Comparison of ENCODE assay signal across 19 cellular contexts in genomic region chr12:131586761-131587160, GRCh38.
A peak's percentile ranks its signal among the peaks of the same experiment; 100 is the strongest.
DNase-seq lines count a peak whose midpoint lies in the region; ATAC-seq and TF ChIP-seq lines count a peak whose summit lies in the region.
"Had no signal": no experiment of that assay in that cellular context is flagged by ENCODE, and none has a peak within 500 bp of the region (broad histone marks: within the 10 kb centered on the region; RNA-seq: fewer than 3 reads in every experiment).

No MANE protein-coding gene starts in this region.

- H3K4me1 Mint-ChIP-seq in GM23338 (peaks cover 16% of the 10 kb centered on the region), endodermal cell (peaks cover 8% of the 10 kb centered on the region)
- H3K4me1 Mint-ChIP-seq: CD8-positive, alpha-beta memory T cell had no signal

- H3K9me3 Mint-ChIP-seq in GM23338 (peaks cover 32% of the 10 kb centered on the region), endodermal cell (no peaks in the 10 kb centered on the region)
- H3K9me3 Mint-ChIP-seq: CD8-positive, alpha-beta memory T cell had no signal

- H3F3A ChIP-seq in GM23338 (replicated peaks; ENCODE audit: low read depth): no peaks in the 10 kb centered on the region

- H3K4me1 ChIP-seq in GM23338 (ENCODE audit: insufficient read depth): no peaks in the 10 kb centered on the region
- H3K4me1 ChIP-seq in endodermal cell (ENCODE audit: control insufficient read depth, insufficient read depth, low read length): no peaks in the 10 kb centered on the region
- no peaks in the 10 kb centered on the region for H3K4me1 ChIP-seq in osteoblast (ENCODE audit: insufficient read depth, low read length)
- H3K4me1 ChIP-seq: BE2C, HAP-1 had no signal

- DNase-seq in GM23338 (ENCODE audit: low spot score): no peak
- DNase-seq in endodermal cell: peak; percentile 77
- DNase-seq in osteoblast (ENCODE audit: insufficient read length, low spot score, missing footprints): peak; percentile 4
- no peak for DNase-seq in NCI-H446 (lab: John Stamatoyannopoulos, UW)
- no peak for DNase-seq in superior temporal gyrus (ENCODE audit: extremely low spot score)
- no peak for DNase-seq in SIG-M5 (lab: John Stamatoyannopoulos, UW)
- DNase-seq: ACHN; BE2C; C1 segment of cervical spinal cord; CD4-positive, CD25-positive, alpha-beta regulatory T cell; CD8-positive, alpha-beta memory T cell; COR-L47; DMS 273 treated with DMSO at 0.1 percent for 48 hours; DMS53; DND-41; EL; HFFc6 had no signal

- no peak overlapping the region for H3K9ac ChIP-seq in endodermal cell (ENCODE audit: extremely low read depth, low read length, poor library complexity, severe bottlenecking)

- H3K36me3 ChIP-seq in GM23338 (ENCODE audit: insufficient read depth): no peaks in the 10 kb centered on the region
- no peaks in the 10 kb centered on the region for H3K36me3 ChIP-seq in endodermal cell (ENCODE audit: control insufficient read depth, insufficient read depth, low read length)
- no peaks in the 10 kb centered on the region for H3K36me3 ChIP-seq in osteoblast (ENCODE audit: insufficient read depth, low read length)
- H3K36me3 ChIP-seq: BE2C, HAP-1 had no signal

- H3K4me2 ChIP-seq in GM23338 (no peak overlapping the region), osteoblast (ENCODE audit: insufficient read depth, low read length) (no peak overlapping the region)

- H4K20me1 ChIP-seq in GM23338 (replicated peaks; ENCODE audit: insufficient read depth): no peaks in the 10 kb centered on the region
- no peaks in the 10 kb centered on the region for H4K20me1 ChIP-seq in osteoblast (ENCODE audit: insufficient read depth, low read length)

- H2AFZ ChIP-seq in GM23338 (no peak overlapping the region), osteoblast (ENCODE audit: low read length) (no peak overlapping the region)

- 66 to 73% methylated on average over 3 of the region's 3 CpGs for WGBS in endodermal cell (ENCODE audit: insufficient coverage in 1 of 2, insufficient read length in 1 of 2), 2 experiments

- H3K27ac ChIP-seq in GM23338 (ENCODE audit: low read depth) (no peak overlapping the region), endodermal cell (ENCODE audit: low read depth, low read length) (no peak overlapping the region), osteoblast (ENCODE audit: low read depth, low read length) (no peak overlapping the region)

- H3K4me3 ChIP-seq in GM23338: no peak overlapping the region
- no peak overlapping the region for H3K4me3 ChIP-seq in endodermal cell (ENCODE audit: low read length)
- no peak overlapping the region for H3K4me3 ChIP-seq in osteoblast (ENCODE audit: insufficient read depth, low read length)
- H3K4me3 ChIP-seq: HAP-1 had no signal

- no peak for TF ChIP-seq EP300 in Ishikawa (IDR thresholded peaks at IDR 0.05; ENCODE audit: borderline replicate concordance)

- TF ChIP-seq CTCF in GM23338 (conservative IDR thresholded peaks at IDR 0.05; ENCODE audit: low read depth in 2 of 2) (no peak), endodermal cell (conservative IDR thresholded peaks at IDR 0.05) (no peak), osteoblast (IDR thresholded peaks at IDR 0.05; ENCODE audit: extremely low read depth, low read depth, low read length) (no peak)

- H3K27me3 Mint-ChIP-seq in GM23338 (ENCODE audit: insufficient read depth, low read depth, poor library complexity) (peaks cover 9% of the 10 kb centered on the region), endodermal cell (ENCODE audit: insufficient read depth) (no peaks in the 10 kb centered on the region)
- H3K27me3 Mint-ChIP-seq: CD4-positive, CD25-positive, alpha-beta regulatory T cell had no signal

- H3K9me2 ChIP-seq in GM23338 (ENCODE audit: insufficient read depth): no peaks in the 10 kb centered on the region

- H3K36me3 Mint-ChIP-seq in GM23338 (ENCODE audit: low read depth) (peaks cover 7% of the 10 kb centered on the region; the same call in 2 of the 3 replicates), endodermal cell (ENCODE audit: low read depth) (no peaks in the 10 kb centered on the region)
- H3K36me3 Mint-ChIP-seq: CD4-positive, CD25-positive, alpha-beta regulatory T cell; CD8-positive, alpha-beta memory T cell had no signal

- TF ChIP-seq RAD21 in Ishikawa (IDR thresholded peaks at IDR 0.05; ENCODE audit: low read depth): no peak

- ATAC-seq in GM23338: no peak

- H3K27me3 ChIP-seq in GM23338 (ENCODE audit: insufficient read depth) (no peaks in the 10 kb centered on the region), endodermal cell (ENCODE audit: control insufficient read depth, insufficient read depth, low read length, poor library complexity, severe bottlenecking) (no peaks in the 10 kb centered on the region), osteoblast (ENCODE audit: insufficient read depth, low read length) (no peaks in the 10 kb centered on the region)
- H3K27me3 ChIP-seq: BE2C had no signal

- H3K79me2 ChIP-seq in GM23338 (replicated peaks; ENCODE audit: insufficient read depth) (no peaks in the 10 kb centered on the region), osteoblast (ENCODE audit: insufficient read depth, low read length) (no peaks in the 10 kb centered on the region)

- H3K27ac Mint-ChIP-seq in GM23338: no peak overlapping the region
- H3K27ac Mint-ChIP-seq in endodermal cell: no peak overlapping the region
- H3K27ac Mint-ChIP-seq: CD4-positive, CD25-positive, alpha-beta regulatory T cell; CD8-positive, alpha-beta memory T cell; HFFc6 had no signal

- H3K9me3 ChIP-seq in endodermal cell (ENCODE audit: control insufficient read depth, low read length) (peaks cover 5% of the 10 kb centered on the region), osteoblast (ENCODE audit: low read depth, low read length) (no peaks in the 10 kb centered on the region)
- H3K9me3 ChIP-seq: BE2C, HAP-1 had no signal

- H3K4me3 Mint-ChIP-seq in GM23338 (no peak overlapping the region), endodermal cell (no peak overlapping the region)
- H3K4me3 Mint-ChIP-seq: CD4-positive, CD25-positive, alpha-beta regulatory T cell; CD8-positive, alpha-beta memory T cell; HFFc6 had no signal

TF ChIP-seq in GM23338, 12 proteins besides CTCF, POLR2A, EP300 and RAD21:
- TF ChIP-seq NANOG (IDR thresholded peaks at IDR 0.05; ENCODE audit: borderline replicate concordance): no peak
- peak; percentile 61 for TF ChIP-seq REST (IDR thresholded peaks at IDR 0.05; ENCODE audit: unreplicated experiment)
TF ChIP-seq in GM23338: peak in this region for 1.

TF ChIP-seq in Ishikawa, 13 proteins besides CTCF, POLR2A, EP300 and RAD21:
- TF ChIP-seq REST (IDR thresholded peaks at IDR 0.05; ENCODE audit: low read depth): peak; percentile 71
- TF ChIP-seq, protein P1, sequence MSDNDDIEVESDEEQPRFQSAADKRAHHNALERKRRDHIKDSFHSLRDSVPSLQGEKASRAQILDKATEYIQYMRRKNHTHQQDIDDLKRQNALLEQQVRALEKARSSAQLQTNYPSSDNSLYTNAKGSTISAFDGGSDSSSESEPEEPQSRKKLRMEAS (IDR thresholded peaks at IDR 0.05): no peak

Comparison
In these comparisons a context has a peak if more than half of its experiments do, and no peak if none do; other contexts are left out.
1. DNase-seq: peak in endodermal cell (single experiment) and osteoblast (single experiment); none in GM23338 (single experiment), NCI-H446 (0 of 2), superior temporal gyrus (single experiment) and SIG-M5 (single experiment).